ENCODE assay signal across 4 cellular contexts in genomic region chr17:33044771-33045170, GRCh38. TPM values are rescaled to one million over a fixed set of nuclear protein-coding genes. Genes with fewer than 3 reads are reported as not detected.
"Had no signal": no experiment of that assay in that cellular context is flagged by ENCODE, and none has a peak within 500 bp of the region (broad histone marks: within the 10 kb centered on the region; RNA-seq: fewer than 3 reads in every experiment).

No MANE protein-coding gene starts in this region.

- ATAC-seq: GM12878 had no signal

- H3K4me3 ChIP-seq: GM12878 had no signal

- DNase-seq: GDM1, GF-D8 had no signal

RNA-seq across cellular contexts. Expression of gene SPACA3, which starts 53.1 kb away (rescaled TPM):
- total RNA-seq: G401, GM12878 had no signal
